ENCODE assay signal across 34 cellular contexts in the genomic region with DNA sequence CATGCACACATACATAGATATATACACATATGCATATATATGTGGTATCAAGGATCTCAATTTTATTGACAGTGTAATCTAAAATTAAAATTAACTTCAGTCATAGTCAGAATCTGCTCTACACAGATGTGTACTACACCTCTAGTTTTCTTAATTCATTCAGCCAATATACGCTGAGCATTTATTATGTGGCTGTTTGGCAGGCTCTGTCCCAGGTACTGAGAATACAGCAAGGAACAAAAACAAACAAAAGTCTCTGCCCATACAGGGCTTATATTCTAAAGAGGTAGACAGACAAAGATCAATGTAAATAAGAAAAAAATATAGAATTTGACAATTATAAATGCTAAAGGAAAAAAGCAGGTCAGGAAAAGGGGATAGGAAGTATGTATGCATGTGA. TPM values are rescaled to one million over a fixed set of nuclear protein-coding genes. Genes with fewer than 3 reads are reported as not detected.
"Had no signal": no experiment of that assay in that cellular context is flagged by ENCODE, and none has a peak within 500 bp of the region (broad histone marks: within the 10 kb centered on the region; RNA-seq: fewer than 3 reads in every experiment).

No MANE protein-coding gene starts in this region.

- H3K4me3 ChIP-seq: adrenal gland, cardiac muscle cell had no signal

- H3K36me3 ChIP-seq: adrenal gland, cardiac muscle cell had no signal

- H3K27ac ChIP-seq: adrenal gland, cardiac muscle cell had no signal

- FAIRE-seq: astrocyte, bronchial epithelial cell, TTC549 had no signal

- H3K4me1 ChIP-seq: adrenal gland had no signal

- H3K27me3 ChIP-seq: adrenal gland, cardiac muscle cell had no signal

- H3K9me3 ChIP-seq: adrenal gland had no signal

- ATAC-seq: activated CD8-positive, alpha-beta T cell treated with anti-CD3 and anti-CD28 coated beads for 36 hours; activated naive CD4-positive, alpha-beta T cell treated with anti-CD3 and anti-CD28 coated beads, Interleukin-2, amount 50 U/mL, for 72 hours; activated T-cell treated with anti-CD3 and anti-CD28 coated beads, Interleukin-2, amount 50 U/mL, for 4 hours; activated T-cell treated with anti-CD3 and anti-CD28 coated beads, Interleukin-2, amount 50 U/mL, for 72 hours; activated T-helper 17 cell treated with anti-CD3 and anti-CD28 coated beads, Interleukin-2, amount 50 U/mL, for 72 hours had no signal

- DNase-seq: activated B cell treated with CpG ODN at 0.5 μM for 24 hours; activated CD4-positive, alpha-beta memory T cell treated with anti-CD3 and anti-CD28 coated beads for 36 hours; activated CD4-positive, alpha-beta T cell treated with anti-CD3 and anti-CD28 coated beads for 4 hours; activated CD4-positive, alpha-beta T cell treated with anti-CD3 and anti-CD28 coated beads, Interleukin-2, amount 10 ng/mL, durations not matched to agents 24 days and 14 days; activated CD4-positive, alpha-beta T cell treated with anti-CD3 and anti-CD28 coated beads, Interleukin-2, amount 50 U/mL, for 1 hour; activated CD4-positive, alpha-beta T cell treated with anti-CD3 and anti-CD28 coated beads, Interleukin-2, amount 50 U/mL, for 4 hours; activated CD4-positive, CD25-positive, alpha-beta regulatory T cell treated with anti-CD3 and anti-CD28 coated beads, Interleukin-2, amount 50 U/mL, for 72 hours; activated CD8-positive, alpha-beta memory T cell treated with anti-CD3 and anti-CD28 coated beads, Interleukin-2, amount 50 U/mL, for 4 hours; activated CD8-positive, alpha-beta T cell treated with anti-CD3 and anti-CD28 coated beads for 36 hours; activated effector memory CD4-positive, alpha-beta T cell treated with anti-CD3 and anti-CD28 coated beads, Interleukin-2, amount 50 U/mL, for 16 hours; activated gamma-delta T cell treated with Interleukin-2 at 50 U/mL for 16 hours; activated naive CD4-positive, alpha-beta T cell; activated naive CD4-positive, alpha-beta T cell treated with anti-CD3 and anti-CD28 coated beads for 36 hours; activated naive CD4-positive, alpha-beta T cell treated with anti-CD3 and anti-CD28 coated beads, Interleukin-2, amount 50 U/mL, for 16 hours; activated naive CD8-positive, alpha-beta T cell treated with anti-CD3 and anti-CD28 coated beads for 36 hours; activated T-cell treated with anti-CD3 and anti-CD28 coated beads for 4 hours; activated T-cell treated with anti-CD3 and anti-CD28 coated beads, Interleukin-2, amount 50 U/mL, for 1 hour; activated T-cell treated with anti-CD3 and anti-CD28 coated beads, Interleukin-2, amount 50 U/mL, for 4 hours; activated T-cell treated with anti-CD3 and anti-CD28 coated beads, Interleukin-2, amount 50 U/mL, for 72 hours; adrenal gland; amniotic stem cell; aorta; caudate nucleus; cerebellar nuclear complex; T-helper 2 cell; T-helper 9 cell had no signal

RNA-seq across cellular contexts. Expression of gene RGS17, which starts 7.8 kb away (rescaled TPM):
- total RNA-seq: activated B cell treated with CpG ODN at 0.5 μM for 24 hours; activated CD4-positive, alpha-beta memory T cell treated with anti-CD3 and anti-CD28 coated beads for 36 hours; activated CD4-positive, alpha-beta T cell treated with anti-CD3 and anti-CD28 coated beads, Interleukin-2, amount 10 ng/mL, durations not matched to agents 24 days and 14 days; activated CD8-positive, alpha-beta memory T cell treated with anti-CD3 and anti-CD28 coated beads for 36 hours; activated CD8-positive, alpha-beta T cell treated with anti-CD3 and anti-CD28 coated beads for 36 hours; activated naive CD4-positive, alpha-beta T cell treated with anti-CD3 and anti-CD28 coated beads for 36 hours; activated naive CD4-positive, alpha-beta T cell treated with anti-CD3 and anti-CD28 coated beads, Interleukin-2, amount 50 U/mL, for 72 hours; activated naive CD8-positive, alpha-beta T cell treated with anti-CD3 and anti-CD28 coated beads for 36 hours; activated T-cell treated with anti-CD3 and anti-CD28 coated beads, Interleukin-2, amount 50 U/mL, for 4 hours; activated T-cell treated with anti-CD3 and anti-CD28 coated beads, Interleukin-2, amount 50 U/mL, for 72 hours; activated T-helper 1 cell treated with anti-CD3 and anti-CD28 coated beads, Interleukin-12 subunit alpha, Interleukin-12 subunit beta, Interleukin-2, Interleukin-4 antibody, amounts not matched to agents 30 ng/mL and 10 ng/mL and 1 ng/mL, durations not matched to agents 14 hours and 24 hours and 36 hours had no signal
